In genomic region chr1:65762081-65762862, GRCh38 we compare ENCODE assay signal across 1 cellular context.
TF ChIP-seq lines count a peak whose summit lies in the region.

No MANE protein-coding gene starts in this region.

TF ChIP-seq in WTC11, 78 proteins besides CTCF, POLR2A, EP300 and RAD21 (continued from another document):
- TF ChIP-seq FOXP4 (CRISPR knock-in tag; IDR thresholded peaks at IDR 0.05) (no peak), E2F1 (CRISPR knock-in tag; IDR thresholded peaks at IDR 0.05) (no peak), KAT7 (CRISPR knock-in tag; IDR thresholded peaks at IDR 0.05; ENCODE audit: borderline replicate concordance) (no peak), ATF1 (CRISPR knock-in tag; IDR thresholded peaks at IDR 0.05) (no peak), ZNF416 (CRISPR knock-in tag; IDR thresholded peaks at IDR 0.05) (no peak), NR1H2 (CRISPR knock-in tag; IDR thresholded peaks at IDR 0.05) (no peak), ZSCAN18 (CRISPR knock-in tag; IDR thresholded peaks at IDR 0.05) (no peak), ZNF396 (CRISPR knock-in tag; IDR thresholded peaks at IDR 0.05; ENCODE audit: borderline replicate concordance) (no peak)
TF ChIP-seq in WTC11: peak in this region for 0.
